Comparison of ENCODE assay signal across 1 cellular context in genomic region chrX:47518105-47518504, GRCh38.
TF ChIP-seq lines count a peak whose summit lies in the region.

No MANE protein-coding gene starts in this region.

TF ChIP-seq in HepG2, 621 proteins besides CTCF, POLR2A, EP300 and RAD21:
- TF ChIP-seq SAP130 (CRISPR knock-in tag; IDR thresholded peaks at IDR 0.05; ENCODE audit: low read depth) (0 out of 2 replicates have a peak, but pooled peaks have one; percentile 9), FOSL2 (CRISPR knock-in tag; IDR thresholded peaks at IDR 0.05) (peak; percentile 36; the same call in 1 of the 2 replicates), ZNF891 (CRISPR knock-in tag; IDR thresholded peaks at IDR 0.05) (no peak)
